Comparison of ENCODE assay signal across 8 cellular contexts in genomic region chr18:9232977-9233376, GRCh38.
"Had no signal": no experiment of that assay in that cellular context is flagged by ENCODE, and none has a peak within 500 bp of the region (broad histone marks: within the 10 kb centered on the region; RNA-seq: fewer than 3 reads in every experiment).

No MANE protein-coding gene starts in this region.

- H3K4me3 ChIP-seq: GM23248, HAP-1 had no signal

- H3K36me3 ChIP-seq: HAP-1 had no signal

- ATAC-seq: HCT116 had no signal

- DNase-seq: GM23248, GOT3, H7, HFFc6, IMR-90 had no signal

- H3K4me3 Mint-ChIP-seq: HFFc6 had no signal

- H2AFZ ChIP-seq: GM23248 had no signal

- H3K9ac ChIP-seq: GM23248 had no signal

- H3K27ac ChIP-seq: GM23248, HL-60 had no signal

- H3K27ac Mint-ChIP-seq: HFFc6 had no signal
